19 cellular contexts compared by ENCODE assay signal in genomic region chr7:28558236-28558635, GRCh38.
"Had no signal": no experiment of that assay in that cellular context is flagged by ENCODE, and none has a peak within 500 bp of the region (broad histone marks: within the 10 kb centered on the region; RNA-seq: fewer than 3 reads in every experiment).

No MANE protein-coding gene starts in this region.

- DNase-seq: activated CD4-positive, alpha-beta T cell treated with anti-CD3 and anti-CD28 coated beads, Interleukin-2, amount 10 ng/mL, durations not matched to agents 24 days and 14 days; activated CD4-positive, CD25-positive, alpha-beta regulatory T cell; activated CD8-positive, alpha-beta memory T cell treated with anti-CD3 and anti-CD28 coated beads, Interleukin-2, amount 50 U/mL, for 4 hours; activated CD8-positive, alpha-beta T cell treated with anti-CD3 and anti-CD28 coated beads, Interleukin-2, amount 10 ng/mL, durations not matched to agents 7 days and 5 days; activated effector memory CD4-positive, alpha-beta T cell treated with anti-CD3 and anti-CD28 coated beads, Interleukin-2, amount 50 U/mL, for 16 hours; activated T-cell treated with anti-CD3 and anti-CD28 coated beads, Interleukin-2, amount 50 U/mL, for 48 hours; left ventricle myocardium inferior; natural killer cell; stimulated activated CD4-positive, alpha-beta T cell treated with anti-CD3 and anti-CD28 coated beads, Interleukin-4, amount 100 ng/mL, for 24 hours; stimulated activated naive CD4-positive, alpha-beta T cell; substantia nigra; trophoblast cell had no signal

- H3K9me3 Mint-ChIP-seq: activated CD4-positive, alpha-beta T cell treated with anti-CD3 and anti-CD28 coated beads, Interleukin-2, amount 10 ng/mL, durations not matched to agents 24 days and 14 days; activated naive CD4-positive, alpha-beta T cell treated with anti-CD3 and anti-CD28 coated beads, Interleukin-2, amount 50 U/mL, for 24 hours; memory B cell; natural killer cell had no signal

- H2AFZ ChIP-seq: hepatocyte had no signal

- H3K4me3 ChIP-seq: coronary artery, esophagus muscularis mucosa, hepatocyte, left ventricle myocardium inferior, skin epidermis had no signal

- H3K27me3 Mint-ChIP-seq: activated CD4-positive, alpha-beta T cell treated with anti-CD3 and anti-CD28 coated beads, Interleukin-2, amount 10 ng/mL, durations not matched to agents 24 days and 14 days had no signal

- ATAC-seq: activated CD8-positive, alpha-beta T cell treated with anti-CD3 and anti-CD28 coated beads, Interleukin-2, amount 10 ng/mL, durations not matched to agents 7 days and 5 days; natural killer cell had no signal

- H3K27ac Mint-ChIP-seq: activated CD4-positive, alpha-beta T cell treated with anti-CD3 and anti-CD28 coated beads, Interleukin-2, amount 10 ng/mL, durations not matched to agents 24 days and 14 days; activated CD8-positive, alpha-beta T cell treated with anti-CD3 and anti-CD28 coated beads, Interleukin-2, amount 10 ng/mL, durations not matched to agents 7 days and 5 days; activated naive CD4-positive, alpha-beta T cell treated with anti-CD3 and anti-CD28 coated beads, Interleukin-2, amount 50 U/mL, for 24 hours; memory B cell; natural killer cell had no signal

- H3K36me3 ChIP-seq: esophagus muscularis mucosa, left ventricle myocardium inferior had no signal

- H3K27me3 ChIP-seq: esophagus muscularis mucosa had no signal

- H3K79me2 ChIP-seq: hepatocyte had no signal

- H3K4me2 ChIP-seq: hepatocyte had no signal

- H3K4me1 Mint-ChIP-seq: activated CD4-positive, alpha-beta T cell treated with anti-CD3 and anti-CD28 coated beads, Interleukin-2, amount 10 ng/mL, durations not matched to agents 24 days and 14 days; activated naive CD4-positive, alpha-beta T cell treated with anti-CD3 and anti-CD28 coated beads, Interleukin-2, amount 50 U/mL, for 24 hours; central memory CD8-positive, alpha-beta T cell; memory B cell; natural killer cell had no signal

- H3K4me3 Mint-ChIP-seq: activated CD4-positive, alpha-beta T cell treated with anti-CD3 and anti-CD28 coated beads, Interleukin-2, amount 10 ng/mL, durations not matched to agents 24 days and 14 days; activated CD8-positive, alpha-beta T cell treated with anti-CD3 and anti-CD28 coated beads, Interleukin-2, amount 10 ng/mL, durations not matched to agents 7 days and 5 days; activated naive CD4-positive, alpha-beta T cell treated with anti-CD3 and anti-CD28 coated beads, Interleukin-2, amount 50 U/mL, for 24 hours; central memory CD8-positive, alpha-beta T cell; memory B cell; natural killer cell had no signal

- H3K27ac ChIP-seq: coronary artery, esophagus muscularis mucosa, hepatocyte, left ventricle myocardium inferior, skin epidermis had no signal

- H3K9me3 ChIP-seq: esophagus muscularis mucosa, left ventricle myocardium inferior had no signal

- H3K4me1 ChIP-seq: esophagus muscularis mucosa had no signal
